Comparison of ENCODE assay signal across 1 cellular context in the genomic region with DNA sequence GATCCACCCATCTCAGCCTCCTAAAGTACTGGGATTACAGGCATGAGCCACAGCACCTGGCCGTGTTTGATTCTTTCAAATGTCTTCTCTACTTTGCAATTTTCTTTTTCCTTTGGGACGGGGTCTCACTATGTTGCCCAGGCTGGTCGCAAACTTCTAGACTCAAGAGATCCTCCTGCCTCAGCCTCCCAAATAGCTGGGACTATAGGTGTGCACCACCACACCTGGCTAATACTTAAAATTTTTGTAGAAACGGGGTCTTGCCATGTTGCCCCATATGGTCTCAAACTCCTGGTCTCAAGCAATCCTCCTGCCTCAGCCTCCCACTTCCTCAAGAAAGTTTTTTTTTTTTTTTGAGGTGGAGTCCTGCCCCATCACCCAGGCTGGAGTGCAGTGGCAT.
TF ChIP-seq lines count a peak whose summit lies in the region.

No MANE protein-coding gene starts in this region.

TF ChIP-seq in GM23338, 12 proteins besides CTCF, POLR2A, EP300 and RAD21 (continued from another document):
- TF ChIP-seq ZNF462 (CRISPR knock-in tag; IDR thresholded peaks at IDR 0.05) = no peak
- TF ChIP-seq POLR2AphosphoS5 (IDR thresholded peaks at IDR 0.05; ENCODE audit: low read depth) = no peak
- TF ChIP-seq REST (IDR thresholded peaks at IDR 0.05; ENCODE audit: unreplicated experiment) = no peak
- TF ChIP-seq, protein P1, sequence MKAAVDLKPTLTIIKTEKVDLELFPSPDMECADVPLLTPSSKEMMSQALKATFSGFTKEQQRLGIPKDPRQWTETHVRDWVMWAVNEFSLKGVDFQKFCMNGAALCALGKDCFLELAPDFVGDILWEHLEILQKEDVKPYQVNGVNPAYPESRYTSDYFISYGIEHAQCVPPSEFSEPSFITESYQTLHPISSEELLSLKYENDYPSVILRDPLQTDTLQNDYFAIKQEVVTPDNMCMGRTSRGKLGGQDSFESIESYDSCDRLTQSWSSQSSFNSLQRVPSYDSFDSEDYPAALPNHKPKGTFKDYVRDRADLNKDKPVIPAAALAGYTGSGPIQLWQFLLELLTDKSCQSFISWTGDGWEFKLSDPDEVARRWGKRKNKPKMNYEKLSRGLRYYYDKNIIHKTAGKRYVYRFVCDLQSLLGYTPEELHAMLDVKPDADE (IDR thresholded peaks at IDR 0.05) = no peak
- TF ChIP-seq NANOG (IDR thresholded peaks at IDR 0.05; ENCODE audit: borderline replicate concordance) = no peak
- TF ChIP-seq ZNF114 (CRISPR knock-in tag; IDR thresholded peaks at IDR 0.05) = no peak
